ENCODE assay signal across 8 cellular contexts in genomic region chr7:38463277-38464224, GRCh38.
A peak's percentile ranks its signal among the peaks of the same experiment; 100 is the strongest.
DNase-seq lines count a peak whose midpoint lies in the region; ATAC-seq and TF ChIP-seq lines count a peak whose summit lies in the region.

No MANE protein-coding gene starts in this region.

- H3K36me3 ChIP-seq in vagina = no peaks in the 10 kb centered on the region

- CTCF ChIA-PET in activated naive CD4-positive, alpha-beta T cell treated with anti-CD3 and anti-CD28 coated beads for 36 hours (lab: Charles Lee) = no interaction called here

- H3K4me1 Mint-ChIP-seq in activated naive CD4-positive, alpha-beta T cell treated with anti-CD3 and anti-CD28 coated beads for 36 hours (ENCODE audit: low read depth) = peaks cover 19% of the 10 kb centered on the region
- peaks cover 7% of the 10 kb centered on the region for H3K4me1 Mint-ChIP-seq in memory B cell
- H3K4me1 Mint-ChIP-seq in stimulated activated naive CD8-positive, alpha-beta T cell treated with anti-CD3 and anti-CD28 coated beads, Interleukin-15, Interleukin-2, amounts not matched to agents 100 ng/mL and 50 ng/mL, for 24 hours (ENCODE audit: low read depth) = peaks cover 21% of the 10 kb centered on the region

- H3K27me3 ChIP-seq in vagina = no peaks in the 10 kb centered on the region

- no peak for TF ChIP-seq CTCF in vagina (IDR thresholded peaks at IDR 0.05)

- TF ChIP-seq POLR2A in vagina (IDR thresholded peaks at IDR 0.05) = no peak

- peak overlapping the region; percentile 30 for H3K27ac Mint-ChIP-seq in activated naive CD4-positive, alpha-beta T cell treated with anti-CD3 and anti-CD28 coated beads for 36 hours
- H3K27ac Mint-ChIP-seq in memory B cell = no peak overlapping the region
- peak overlapping the region; percentile 19 for H3K27ac Mint-ChIP-seq in stimulated activated naive CD8-positive, alpha-beta T cell treated with anti-CD3 and anti-CD28 coated beads, Interleukin-15, Interleukin-2, amounts not matched to agents 100 ng/mL and 50 ng/mL, for 24 hours

- no peaks in the 10 kb centered on the region for H3K9me3 ChIP-seq in vagina

- no peaks in the 10 kb centered on the region for H3K4me1 ChIP-seq in vagina

- no peak overlapping the region for H3K4me3 Mint-ChIP-seq in activated naive CD4-positive, alpha-beta T cell treated with anti-CD3 and anti-CD28 coated beads for 36 hours
- H3K4me3 Mint-ChIP-seq in memory B cell = peak overlapping the region; percentile 45
- H3K4me3 Mint-ChIP-seq in stimulated activated naive CD8-positive, alpha-beta T cell treated with anti-CD3 and anti-CD28 coated beads, Interleukin-15, Interleukin-2, amounts not matched to agents 100 ng/mL and 50 ng/mL, for 24 hours = peak overlapping the region; percentile 61

- H3K36me3 Mint-ChIP-seq in activated naive CD4-positive, alpha-beta T cell treated with anti-CD3 and anti-CD28 coated beads for 36 hours (ENCODE audit: low read depth) = peaks cover 2% of the 10 kb centered on the region
- no peaks in the 10 kb centered on the region for H3K36me3 Mint-ChIP-seq in memory B cell
- H3K36me3 Mint-ChIP-seq in stimulated activated naive CD8-positive, alpha-beta T cell treated with anti-CD3 and anti-CD28 coated beads, Interleukin-15, Interleukin-2, amounts not matched to agents 100 ng/mL and 50 ng/mL, for 24 hours (ENCODE audit: low read depth) = no peaks in the 10 kb centered on the region

- no peak overlapping the region for H3K4me3 ChIP-seq in vagina

- ATAC-seq in GM18519 (IDR thresholded peaks at IDR 0.05; ENCODE audit: low FRiP score, unreplicated experiment) (peak; percentile 88), HG02870 (IDR thresholded peaks at IDR 0.05; ENCODE audit: unreplicated experiment) (peak; percentile 85), memory B cell (ENCODE audit: low read depth) (peak; percentile 62)

- H3K27ac ChIP-seq in vagina = no peak overlapping the region

- intact Hi-C loops in activated naive CD4-positive, alpha-beta T cell treated with anti-CD3 and anti-CD28 coated beads for 36 hours (cut with micrococcal nuclease) = loop anchor here (1.0 kb wide), 2 partner anchors 15 to 38 kb away; no protein-coding TSS in a partner anchor
- intact Hi-C loops in vagina (cut with DNase I) = no loop called here

- DNase-seq in RPMI7951 (ENCODE audit: low read depth) (peak; percentile 85), memory B cell (ENCODE audit: low spot score in 2 of 2) (peak; percentile 14 to 21), NCI-H128 (lab: John Stamatoyannopoulos, UW; ENCODE audit: unreplicated experiment) (no peak), vagina (ENCODE audit: extremely low spot score in 2 of 2) (no peak)
- peak; percentile 90 for DNase-seq in activated naive CD4-positive, alpha-beta T cell treated with anti-CD3 and anti-CD28 coated beads for 36 hours

- H3K27me3 Mint-ChIP-seq in activated naive CD4-positive, alpha-beta T cell treated with anti-CD3 and anti-CD28 coated beads for 36 hours (ENCODE audit: low read depth) = no peaks in the 10 kb centered on the region
- H3K27me3 Mint-ChIP-seq in memory B cell = no peaks in the 10 kb centered on the region
- H3K27me3 Mint-ChIP-seq in stimulated activated naive CD8-positive, alpha-beta T cell treated with anti-CD3 and anti-CD28 coated beads, Interleukin-15, Interleukin-2, amounts not matched to agents 100 ng/mL and 50 ng/mL, for 24 hours = no peaks in the 10 kb centered on the region

- H3K9me3 Mint-ChIP-seq in activated naive CD4-positive, alpha-beta T cell treated with anti-CD3 and anti-CD28 coated beads for 36 hours = no peaks in the 10 kb centered on the region
- H3K9me3 Mint-ChIP-seq in memory B cell = peaks cover 2% of the 10 kb centered on the region
- H3K9me3 Mint-ChIP-seq in stimulated activated naive CD8-positive, alpha-beta T cell treated with anti-CD3 and anti-CD28 coated beads, Interleukin-15, Interleukin-2, amounts not matched to agents 100 ng/mL and 50 ng/mL, for 24 hours = no peaks in the 10 kb centered on the region

Comparison
In these comparisons a context has a peak if more than half of its experiments do, and no peak if none do; other contexts are left out.
1. DNase-seq: peak in RPMI7951 (single experiment), activated naive CD4-positive, alpha-beta T cell treated with anti-CD3 and anti-CD28 coated beads for 36 hours (single experiment) and memory B cell (2 of 2); none in NCI-H128 (single experiment) and vagina (0 of 2).
2. Peak in every context shown above with its lines, with median percentiles within 50 percentile points of each other: ATAC-seq.